In genomic region chr2:100321181-100321880, GRCh38 we compare ENCODE assay signal across 8 cellular contexts. TPM values are rescaled to one million over a fixed set of nuclear protein-coding genes. Genes with fewer than 3 reads are reported as not detected.
DNase-seq lines count a peak whose midpoint lies in the region; ATAC-seq and TF ChIP-seq lines count a peak whose summit lies in the region.

No MANE protein-coding gene starts in this region.

- H3K36me3 ChIP-seq in lung (ENCODE audit: control insufficient read depth in 2 of 2, insufficient read depth in 2 of 2, low read length in 2 of 2) (no peaks in the 10 kb centered on the region), suprapubic skin (no peaks in the 10 kb centered on the region)

- no peak for TF ChIP-seq POLR2A in suprapubic skin (IDR thresholded peaks at IDR 0.05)

- ATAC-seq in lung (ENCODE audit: insufficient read depth, low FRiP score) (peak; percentile 41), HG03432 (IDR thresholded peaks at IDR 0.05; ENCODE audit: unreplicated experiment) (no peak), GM21786 (IDR thresholded peaks at IDR 0.05; ENCODE audit: unreplicated experiment) (no peak)

- TF ChIP-seq EP300 in suprapubic skin (IDR thresholded peaks at IDR 0.05), result no peak

- H3K27ac ChIP-seq in lung (ENCODE audit: low read depth in 1 of 2, low read length in 1 of 2), result peak overlapping the region; percentile 76 to 80
- peak overlapping the region; percentile 68 for H3K27ac ChIP-seq in suprapubic skin

- peaks cover 5% of the 10 kb centered on the region for H3K27me3 ChIP-seq in lung (ENCODE audit: control insufficient read depth, insufficient read depth)
- peaks cover 44% of the 10 kb centered on the region for H3K27me3 ChIP-seq in suprapubic skin

- H3K4me1 ChIP-seq in lung (ENCODE audit: control insufficient read depth in 2 of 2, insufficient read depth in 2 of 2, low read length in 2 of 2), result peaks cover 0 to 15% of the 10 kb centered on the region in 2 donors
- H3K4me1 ChIP-seq in suprapubic skin, result peaks cover 19% of the 10 kb centered on the region

- TF ChIP-seq CTCF in lung (IDR thresholded peaks at IDR 0.05; ENCODE audit: control extremely low read depth, extremely low read depth) (no peak), suprapubic skin (IDR thresholded peaks at IDR 0.05) (peak in 1 of 2 donors; percentile 16)

- 1 to 2% methylated on average over 69 to 79 of the region's 79 CpGs for WGBS in lung, 2 donors
- 4% methylated on average over 5 of the region's 79 CpGs for WGBS in suprapubic skin

- peak overlapping the region; percentile 74 for H3K4me3 ChIP-seq in lung
- H3K4me3 ChIP-seq in suprapubic skin, result peak overlapping the region; percentile 66

- H3K9me3 ChIP-seq in lung (ENCODE audit: control insufficient read depth in 2 of 2, insufficient read depth in 1 of 2, low read length in 1 of 2) (peaks cover 0 to 3% of the 10 kb centered on the region in 2 donors), suprapubic skin (no peaks in the 10 kb centered on the region)

- DNase-seq in NCI-H2029 (lab: John Stamatoyannopoulos, UW) (peak; percentile 31), NCI-H2029 treated with DMSO at 0.1 percent for 48 hours (lab: John Stamatoyannopoulos, UW) (no peak), NCI-H748 (lab: John Stamatoyannopoulos, UW; ENCODE audit: unreplicated experiment) (peak; percentile 79), ecto neural progenitor cell (ENCODE audit: low spot score) (peak; percentile 72), lung (ENCODE audit: low spot score) (peak; percentile 34), suprapubic skin (ENCODE audit: low spot score in 2 of 2) (no peak)

RNA-seq across cellular contexts. Expression of gene LONRF2, which starts 1.0 kb away (rescaled TPM):
- total RNA-seq in lung (1 to 10 TPM; 4.4 to 5.2 TPM), suprapubic skin (1 to 10 TPM; 1.3 to 2.5 (median 2.0) TPM)
- polyA plus RNA-seq in lung, result under 1 TPM; 0.38 to 0.71 TPM

Comparison
In these comparisons a context has a peak if more than half of its experiments do, and no peak if none do; other contexts are left out.
1. DNase-seq: peak in NCI-H2029 (single experiment), NCI-H748 (single experiment), ecto neural progenitor cell (single experiment) and lung (single experiment); none in NCI-H2029 treated with DMSO at 0.1 percent for 48 hours (single experiment) and suprapubic skin (0 of 2).